In the genomic region with DNA sequence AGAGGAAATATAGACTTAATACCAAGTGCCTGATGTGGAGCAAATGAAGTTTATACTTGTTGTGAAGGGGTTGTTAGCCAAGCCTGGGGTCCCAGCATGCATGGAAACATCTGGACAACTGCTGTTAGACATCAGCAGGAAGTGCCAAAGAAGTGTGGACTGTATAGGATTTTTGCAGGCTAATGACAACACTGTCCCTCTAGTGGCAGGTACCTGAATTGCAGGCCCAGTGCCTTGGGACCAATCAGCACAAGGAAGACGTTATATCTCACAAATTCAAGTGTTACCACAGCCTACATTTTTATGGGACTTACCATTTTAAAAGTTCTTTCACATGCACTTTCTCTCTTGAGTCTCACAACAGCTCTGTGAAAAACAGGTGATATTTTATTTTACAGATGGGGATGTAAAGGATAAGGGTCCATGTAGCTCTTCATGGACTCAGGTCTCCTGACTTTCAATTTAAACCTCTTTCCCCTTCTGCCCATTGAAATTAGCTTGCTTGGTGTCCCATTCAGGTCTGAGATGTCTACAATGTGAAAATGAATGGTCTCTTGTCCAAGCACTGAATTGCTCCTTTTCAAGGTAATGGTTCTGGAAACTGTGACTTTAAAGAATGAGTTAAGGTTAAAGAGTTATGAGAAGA, we compare ENCODE assay signal across 8 cellular contexts.
DNase-seq lines count a peak whose midpoint lies in the region; TF ChIP-seq lines count a peak whose summit lies in the region.

No MANE protein-coding gene starts in this region.

- peak; percentile 24 for DNase-seq in NK-92 treated with Interleukin-12 subunit alpha and Interleukin-12 subunit beta, amount 100 ng/mL, for 24 hours (lab: John Stamatoyannopoulos, UW)
- DNase-seq in NK-92 (lab: John Stamatoyannopoulos, UW; ENCODE audit: unreplicated experiment) (no peak), MG63 (peak; percentile 35), dermis blood vessel endothelial cell (peak; percentile 69), mucosa of gallbladder (ENCODE audit: low spot score) (peak; percentile 50), stomach (peak; percentile 62), retina (no peak)
- DNase-seq in activated CD4-positive, alpha-beta T cell treated with anti-CD3 and anti-CD28 coated beads for 24 hours (ENCODE audit: low read depth in 2 of 2), result peak; percentile 49 to 60

- peaks cover 0 to 16% (median 4%) of the 10 kb centered on the region in 4 donors for H3K4me1 ChIP-seq in stomach

- no peak for TF ChIP-seq EP300 in stomach (IDR thresholded peaks at IDR 0.05)

- no peak overlapping the region for H3K27ac ChIP-seq in stomach

- peaks cover 6% of the 10 kb centered on the region for H3K9me3 ChIP-seq in MG63
- H3K9me3 ChIP-seq in stomach, result no peaks in the 10 kb centered on the region

- intact Hi-C loops in stomach (cut with DNase I; ENCODE audit: low total_unique reads), result loop anchor here (5.0 kb wide), 1 partner anchor 236 kb away; no protein-coding TSS in a partner anchor

- no peak for TF ChIP-seq POLR2A in stomach (IDR thresholded peaks at IDR 0.05)

- H3K36me3 ChIP-seq in MG63 (no peaks in the 10 kb centered on the region), stomach (no peaks in the 10 kb centered on the region)

- H3K27me3 ChIP-seq in MG63, result no peaks in the 10 kb centered on the region
- peaks cover 0 to 12% (median 0%) of the 10 kb centered on the region in 3 donors for H3K27me3 ChIP-seq in stomach

- WGBS in stomach, 5 donors, result 19 to 38% (median 28%) methylated on average over 1 of the region's 1 CpG

- peak in 6 of 7 experiments; percentile 28 to 92 (median 87) for TF ChIP-seq CTCF in stomach (IDR thresholded peaks at IDR 0.05)

- no peak overlapping the region for H3K4me3 ChIP-seq in MG63
- H3K4me3 ChIP-seq in stomach, result no peak overlapping the region

Comparison
In these comparisons a context has a peak if more than half of its experiments do, and no peak if none do; other contexts are left out.
1. DNase-seq: peak in NK-92 treated with Interleukin-12 subunit alpha and Interleukin-12 subunit beta, amount 100 ng/mL, for 24 hours (single experiment), MG63 (single experiment), activated CD4-positive, alpha-beta T cell treated with anti-CD3 and anti-CD28 coated beads for 24 hours (2 of 2), dermis blood vessel endothelial cell (single experiment), mucosa of gallbladder (single experiment) and stomach (single experiment); none in NK-92 (single experiment) and retina (single experiment).